Comparison of ENCODE assay signal across 1 cellular context in genomic region chr12:76038176-76038575, GRCh38.
TF ChIP-seq lines count a peak whose summit lies in the region.

No MANE protein-coding gene starts in this region.

TF ChIP-seq in GM23338, 12 proteins besides CTCF, POLR2A, EP300 and RAD21 (continued from another document):
- TF ChIP-seq CREB1 (CRISPR knock-in tag; IDR thresholded peaks at IDR 0.05; ENCODE audit: low read depth): no peak
- no peak for TF ChIP-seq ETS1 (IDR thresholded peaks at IDR 0.05)
- no peak for TF ChIP-seq ZNF114 (CRISPR knock-in tag; IDR thresholded peaks at IDR 0.05)
- no peak for TF ChIP-seq EZH2 (IDR thresholded peaks at IDR 0.05; ENCODE audit: low read depth, unreplicated experiment)
- TF ChIP-seq REST (IDR thresholded peaks at IDR 0.05; ENCODE audit: unreplicated experiment): no peak
- no peak for TF ChIP-seq JUNB (IDR thresholded peaks at IDR 0.05; ENCODE audit: unreplicated experiment)
- TF ChIP-seq ZNF331 (CRISPR knock-in tag; IDR thresholded peaks at IDR 0.05; ENCODE audit: low read depth): no peak
